1 cellular context compared by ENCODE assay signal in the genomic region with DNA sequence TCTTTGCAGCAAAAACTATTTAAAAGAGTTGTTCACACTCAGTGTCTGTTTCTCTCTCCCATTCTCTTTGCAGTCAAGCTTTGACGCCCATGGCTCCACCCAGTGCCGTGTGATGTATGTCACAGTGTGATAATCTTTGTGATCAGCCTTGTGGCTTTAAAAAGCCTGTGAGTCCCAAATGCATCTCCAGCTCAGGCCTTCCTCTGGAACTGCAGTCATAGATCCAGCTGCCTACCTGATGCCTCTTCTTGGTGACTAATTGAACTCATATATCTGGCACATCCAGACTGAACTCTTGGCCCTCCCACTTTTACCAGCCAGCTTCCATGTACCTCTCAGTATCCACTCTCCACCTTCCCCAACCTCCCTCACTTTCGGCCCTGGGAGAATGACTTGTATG.
TF ChIP-seq lines count a peak whose summit lies in the region.

No MANE protein-coding gene starts in this region.

TF ChIP-seq in IMR-90, 13 proteins besides CTCF, POLR2A, EP300 and RAD21:
- TF ChIP-seq CHD1 (IDR thresholded peaks at IDR 0.05; ENCODE audit: low read depth, low read length): no peak
- no peak for TF ChIP-seq MAZ (IDR thresholded peaks at IDR 0.05; ENCODE audit: borderline replicate concordance, low read depth, low read length)
- TF ChIP-seq MXI1 (IDR thresholded peaks at IDR 0.05; ENCODE audit: borderline replicate concordance, low read depth, low read length): no peak
- no peak for TF ChIP-seq RCOR1 (IDR thresholded peaks at IDR 0.05; ENCODE audit: insufficient replicate concordance, low read length)
- TF ChIP-seq SMC3 (IDR thresholded peaks at IDR 0.05; ENCODE audit: low read depth, low read length): no peak
- no peak for TF ChIP-seq FOS (IDR thresholded peaks at IDR 0.05; ENCODE audit: low read depth, low read length)
- TF ChIP-seq, protein P1, sequence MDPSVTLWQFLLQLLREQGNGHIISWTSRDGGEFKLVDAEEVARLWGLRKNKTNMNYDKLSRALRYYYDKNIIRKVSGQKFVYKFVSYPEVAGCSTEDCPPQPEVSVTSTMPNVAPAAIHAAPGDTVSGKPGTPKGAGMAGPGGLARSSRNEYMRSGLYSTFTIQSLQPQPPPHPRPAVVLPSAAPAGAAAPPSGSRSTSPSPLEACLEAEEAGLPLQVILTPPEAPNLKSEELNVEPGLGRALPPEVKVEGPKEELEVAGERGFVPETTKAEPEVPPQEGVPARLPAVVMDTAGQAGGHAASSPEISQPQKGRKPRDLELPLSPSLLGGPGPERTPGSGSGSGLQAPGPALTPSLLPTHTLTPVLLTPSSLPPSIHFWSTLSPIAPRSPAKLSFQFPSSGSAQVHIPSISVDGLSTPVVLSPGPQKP (IDR thresholded peaks at IDR 0.05; ENCODE audit: borderline replicate concordance, low read depth, low read length): no peak
- no peak for TF ChIP-seq RFX5 (IDR thresholded peaks at IDR 0.05; ENCODE audit: low read depth, low read length)
- no peak for TF ChIP-seq NFE2L2 (IDR thresholded peaks at IDR 0.05; ENCODE audit: low read depth, low read length)
- TF ChIP-seq CEBPB (IDR thresholded peaks at IDR 0.05; ENCODE audit: low read depth, low read length): no peak
- no peak for TF ChIP-seq BHLHE40 (IDR thresholded peaks at IDR 0.05; ENCODE audit: low read depth, low read length)
- TF ChIP-seq, protein P2, sequence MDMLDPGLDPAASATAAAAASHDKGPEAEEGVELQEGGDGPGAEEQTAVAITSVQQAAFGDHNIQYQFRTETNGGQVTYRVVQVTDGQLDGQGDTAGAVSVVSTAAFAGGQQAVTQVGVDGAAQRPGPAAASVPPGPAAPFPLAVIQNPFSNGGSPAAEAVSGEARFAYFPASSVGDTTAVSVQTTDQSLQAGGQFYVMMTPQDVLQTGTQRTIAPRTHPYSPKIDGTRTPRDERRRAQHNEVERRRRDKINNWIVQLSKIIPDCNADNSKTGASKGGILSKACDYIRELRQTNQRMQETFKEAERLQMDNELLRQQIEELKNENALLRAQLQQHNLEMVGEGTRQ (IDR thresholded peaks at IDR 0.05; ENCODE audit: low read depth, low read length): no peak
